Comparison of ENCODE assay signal across 34 cellular contexts in genomic region chr1:17746920-17747319, GRCh38. TPM values are rescaled to one million over a fixed set of nuclear protein-coding genes. Genes with fewer than 3 reads are reported as not detected.
"Had no signal": no experiment of that assay in that cellular context is flagged by ENCODE, and none has a peak within 500 bp of the region (broad histone marks: within the 10 kb centered on the region; RNA-seq: fewer than 3 reads in every experiment).

No MANE protein-coding gene starts in this region.

- H3K9me3 ChIP-seq: ascending aorta, breast epithelium, gastrocnemius medialis, heart left ventricle had no signal

- H3K4me3 ChIP-seq: ascending aorta, breast epithelium, cardiac muscle cell, coronary artery, dorsolateral prefrontal cortex, esophagus muscularis mucosa, gastrocnemius medialis, heart left ventricle had no signal

- H3K27ac ChIP-seq: ascending aorta, breast epithelium, cardiac muscle cell, coronary artery, dorsolateral prefrontal cortex, esophagus muscularis mucosa, foreskin keratinocyte, gastrocnemius medialis, heart left ventricle had no signal

- H3K36me3 ChIP-seq: ascending aorta, breast epithelium, cardiac muscle cell, esophagus muscularis mucosa, gastrocnemius medialis, heart left ventricle had no signal

- H3K4me1 ChIP-seq: ascending aorta, breast epithelium, foreskin keratinocyte, gastrocnemius medialis had no signal

- H3K27me3 ChIP-seq: ascending aorta, breast epithelium, cardiac muscle cell, foreskin keratinocyte had no signal

- ATAC-seq: activated CD4-positive, CD25-positive, alpha-beta regulatory T cell treated with anti-CD3 and anti-CD28 coated beads, Interleukin-2, amount 50 U/mL, for 24 hours; activated CD8-positive, alpha-beta memory T cell treated with anti-CD3 and anti-CD28 coated beads, Interleukin-2, amount 10 ng/mL, durations not matched to agents 7 days and 5 days; activated CD8-positive, alpha-beta T cell treated with anti-CD3 and anti-CD28 coated beads, Interleukin-2, amount 10 ng/mL, durations not matched to agents 7 days and 5 days; activated naive CD4-positive, alpha-beta T cell treated with anti-CD3 and anti-CD28 coated beads, Interleukin-2, amount 50 U/mL, for 72 hours; foreskin keratinocyte; gastrocnemius medialis; heart left ventricle had no signal

- DNase-seq: activated B cell treated with CpG ODN at 0.5 μM for 24 hours; activated CD4-positive, alpha-beta memory T cell treated with anti-CD3 and anti-CD28 coated beads for 36 hours; activated CD4-positive, alpha-beta T cell treated with anti-CD3 and anti-CD28 coated beads, Interleukin-2, amount 10 ng/mL, durations not matched to agents 24 days and 14 days; activated CD8-positive, alpha-beta memory T cell treated with anti-CD3 and anti-CD28 coated beads, Interleukin-2, amount 10 ng/mL, durations not matched to agents 7 days and 5 days; activated CD8-positive, alpha-beta memory T cell treated with anti-CD3 and anti-CD28 coated beads, Interleukin-2, amount 50 U/mL, for 4 hours; activated CD8-positive, alpha-beta T cell treated with anti-CD3 and anti-CD28 coated beads, Interleukin-2, amount 10 ng/mL, durations not matched to agents 7 days and 5 days; activated effector memory CD4-positive, alpha-beta T cell treated with anti-CD3 and anti-CD28 coated beads, Interleukin-2, amount 50 U/mL, for 16 hours; activated naive CD4-positive, alpha-beta T cell; activated naive CD4-positive, alpha-beta T cell treated with anti-CD3 and anti-CD28 coated beads, Interleukin-2, amount 10 ng/mL, durations not matched to agents 7 days and 5 days; activated naive CD8-positive, alpha-beta T cell treated with anti-CD3 and anti-CD28 coated beads, Interleukin-2, amount 10 ng/mL, durations not matched to agents 7 days and 5 days; activated T-cell treated with anti-CD3 and anti-CD28 coated beads, Interleukin-2, amount 50 U/mL, for 1 hour; activated T-cell treated with anti-CD3 and anti-CD28 coated beads, Interleukin-2, amount 50 U/mL, for 48 hours; central memory CD4-positive, alpha-beta T cell; dorsolateral prefrontal cortex; effector memory CD4-positive, alpha-beta T cell; endodermal cell; foreskin keratinocyte; gastrocnemius medialis; glutamatergic neuron; hypothalamus; T-helper 2 cell had no signal

RNA-seq across cellular contexts. Expression of gene ACTL8, which starts 8.2 kb away (rescaled TPM):
- total RNA-seq: activated B cell treated with CpG ODN at 0.5 μM for 24 hours; activated CD4-positive, alpha-beta memory T cell treated with anti-CD3 and anti-CD28 coated beads for 36 hours; activated CD4-positive, alpha-beta T cell treated with anti-CD3 and anti-CD28 coated beads, Interleukin-2, amount 10 ng/mL, durations not matched to agents 24 days and 14 days; activated CD8-positive, alpha-beta memory T cell treated with anti-CD3 and anti-CD28 coated beads for 36 hours; activated CD8-positive, alpha-beta memory T cell treated with anti-CD3 and anti-CD28 coated beads, Interleukin-2, amount 10 ng/mL, durations not matched to agents 7 days and 5 days; activated CD8-positive, alpha-beta T cell treated with anti-CD3 and anti-CD28 coated beads, Interleukin-2, amount 10 ng/mL, durations not matched to agents 7 days and 5 days; activated naive CD8-positive, alpha-beta T cell treated with anti-CD3 and anti-CD28 coated beads, Interleukin-2, amount 10 ng/mL, durations not matched to agents 7 days and 5 days; activated T-helper 1 cell treated with anti-CD3 and anti-CD28 coated beads, Interleukin-12 subunit alpha, Interleukin-12 subunit beta, Interleukin-2, Interleukin-4 antibody, amounts not matched to agents 30 ng/mL and 10 ng/mL and 1 ng/mL, durations not matched to agents 14 hours and 24 hours and 36 hours; activated T-helper 2 cell treated with anti-CD3 and anti-CD28 coated beads, Interferon-gamma antibody, Interleukin-2, Interleukin-4, amounts not matched to agents 10 μg/mL and 5 μg/mL and 100 μg/mL, durations not matched to agents 14 hours and 24 hours and 36 hours; ascending aorta; breast epithelium; cardiac muscle cell; cerebellum; endodermal cell; epithelial cell of proximal tubule; esophagus muscularis mucosa; foreskin keratinocyte; gastrocnemius medialis; heart left ventricle had no signal
- polyA plus RNA-seq: cardiac muscle cell, foreskin keratinocyte, heart left ventricle had no signal
